ENCODE assay signal across 9 cellular contexts in the genomic region with DNA sequence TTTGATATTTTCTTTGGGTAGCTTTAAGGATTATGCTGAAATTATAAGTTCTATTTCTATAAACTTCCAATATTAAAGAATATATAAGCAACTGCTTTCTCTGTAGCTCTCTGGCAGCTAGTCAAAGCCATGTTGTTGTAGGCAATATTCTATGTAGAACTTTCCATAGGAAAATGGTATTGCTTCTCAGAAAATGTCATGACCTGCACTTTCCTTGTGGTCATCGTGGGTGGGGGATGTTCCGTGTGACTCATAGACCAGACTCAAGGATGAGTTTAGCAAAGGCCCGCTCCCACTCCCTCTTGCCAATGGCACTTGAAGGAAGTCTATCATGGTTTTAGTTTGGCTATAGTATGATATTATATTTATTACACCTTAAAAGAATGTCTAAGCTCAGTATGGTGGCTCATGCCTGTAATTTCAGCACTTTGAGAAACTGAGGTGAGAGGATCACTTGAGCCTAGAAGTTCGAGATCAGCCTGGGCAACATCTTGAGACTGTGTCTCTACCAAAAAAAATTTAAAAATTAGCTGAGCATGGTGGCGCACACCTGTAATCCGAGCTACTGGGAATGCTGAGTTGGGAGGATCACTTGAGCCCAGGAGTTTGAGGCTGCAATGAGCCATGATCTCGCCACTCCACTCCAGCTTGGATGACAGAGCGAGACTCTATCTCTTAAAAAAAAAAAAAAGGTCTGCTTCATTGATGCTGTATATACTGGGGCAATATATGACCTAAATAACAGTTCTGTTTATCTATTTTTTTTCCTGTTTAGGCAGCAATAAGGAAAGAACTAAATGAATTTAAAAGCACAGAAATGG. TPM values are rescaled to one million over a fixed set of nuclear protein-coding genes. Genes with fewer than 3 reads are reported as not detected.
DNase-seq lines count a peak whose midpoint lies in the region; ATAC-seq and TF ChIP-seq lines count a peak whose summit lies in the region.
"Had no signal": no experiment of that assay in that cellular context is flagged by ENCODE, and none has a peak within 500 bp of the region (broad histone marks: within the 10 kb centered on the region; RNA-seq: fewer than 3 reads in every experiment).

No MANE protein-coding gene starts in this region.

- no peaks in the 10 kb centered on the region for H3K9me3 ChIP-seq in thyroid gland
- no peaks in the 10 kb centered on the region for H3K9me3 ChIP-seq in colonic mucosa

- no peak overlapping the region for H3K9ac ChIP-seq in colonic mucosa (ENCODE audit: low read depth in 2 of 2, low read length in 2 of 2)

- intact Hi-C loops in thyroid gland (cut with DNase I) (no loop called here), colonic mucosa (cut with DNase I) (no loop called here)

- no peak for ATAC-seq in GM21723 (IDR thresholded peaks at IDR 0.05; ENCODE audit: unreplicated experiment)

- H3K27me3 ChIP-seq in thyroid gland = no peaks in the 10 kb centered on the region
- no peaks in the 10 kb centered on the region for H3K27me3 ChIP-seq in colonic mucosa

- no peak for TF ChIP-seq POLR2A in thyroid gland (IDR thresholded peaks at IDR 0.05)

- POLR2A ChIA-PET in RWPE1 (lab: Yijun Ruan, JAX; ENCODE audit: low non-redundant PET) = no interaction called here

- H3K4me1 ChIP-seq in thyroid gland = no peaks in the 10 kb centered on the region
- no peaks in the 10 kb centered on the region for H3K4me1 ChIP-seq in colonic mucosa

- H3K36me3 ChIP-seq in thyroid gland (peaks cover 0 to 4% of the 10 kb centered on the region in 2 donors), colonic mucosa (no peaks in the 10 kb centered on the region)

- DNase-seq in LHCN-M2 (ENCODE audit: low read depth) (peak; percentile 80), fibroblast of villous mesenchyme (ENCODE audit: low read depth) (peak; percentile 95), thyroid gland (no peak), RWPE1 (ENCODE audit: low spot score) (no peak), colonic mucosa (no peak)
- DNase-seq in activated CD8-positive, alpha-beta memory T cell treated with anti-CD3 and anti-CD28 coated beads for 4 hours (ENCODE audit: low read depth in 2 of 2) = peak; percentile 47 to 55
- peak; percentile 65 for DNase-seq in stimulated activated CD8-positive, alpha-beta memory T cell treated with anti-CD3 and anti-CD28 coated beads, Interleukin-7, amount 100 ng/mL, for 24 hours (ENCODE audit: low read depth)

- CTCF ChIA-PET in RWPE1 (lab: Yijun Ruan, JAX) = interaction anchor here (0.6 kb wide), 1 partner anchor 232 kb away, joined by 4 read pairs; no protein-coding TSS in a partner anchor

- H3K27ac ChIP-seq in thyroid gland (no peak overlapping the region), RWPE1 (no peak overlapping the region), colonic mucosa (no peak overlapping the region)

- H3K4me3 ChIP-seq in fibroblast of villous mesenchyme (ENCODE audit: low read depth, low read length) (no peak overlapping the region), thyroid gland (replicated peaks in 1 of 3) (no peak overlapping the region), colonic mucosa (no peak overlapping the region)

- no peak for TF ChIP-seq CTCF in fibroblast of villous mesenchyme (IDR thresholded peaks at IDR 0.05; ENCODE audit: insufficient read depth, low read depth, low read length)
- no peak for TF ChIP-seq CTCF in thyroid gland (IDR thresholded peaks at IDR 0.05)
- TF ChIP-seq CTCF in RWPE1 (conservative IDR thresholded peaks at IDR 0.05; ENCODE audit: low read depth) = no peak
- no peak for TF ChIP-seq CTCF in colonic mucosa (IDR thresholded peaks at IDR 0.05)

- 86 to 97% methylated on average over 8 of the region's 8 CpGs for WGBS in thyroid gland, 2 donors

RNA-seq across cellular contexts. Expression of a gene that starts 36.6 kb away (rescaled TPM):
- total RNA-seq in LHCN-M2 (2014; rRNA removed) = 30.7 and 32.3 TPM in 2 replicates
- polyA plus RNA-seq in LHCN-M2 (2012) = 15.6 TPM
- total RNA-seq in fibroblast of villous mesenchyme = 19.6 and 24.2 TPM in 2 replicates
- total RNA-seq in thyroid gland = 10 to 100 TPM; 10.8 to 15.7 (median 13.6) TPM
- total RNA-seq in colonic mucosa = 10 to 100 TPM; 11.0 to 17.4 TPM

RNA-seq across cellular contexts. Expression of a gene that starts 57.8 kb away (rescaled TPM):
- total RNA-seq in LHCN-M2 (2014; rRNA removed) = not detected in 2 replicates
- polyA plus RNA-seq in LHCN-M2 (2012) = not detected
- total RNA-seq in fibroblast of villous mesenchyme = not detected in 2 replicates
- not detected for total RNA-seq in thyroid gland
- total RNA-seq in colonic mucosa = not detected
- total RNA-seq: mononuclear cell had no signal

Comparison
In these comparisons a context has a peak if more than half of its experiments do, and no peak if none do; other contexts are left out.
1. DNase-seq: peak in LHCN-M2 (single experiment), activated CD8-positive, alpha-beta memory T cell treated with anti-CD3 and anti-CD28 coated beads for 4 hours (2 of 2), fibroblast of villous mesenchyme (single experiment) and stimulated activated CD8-positive, alpha-beta memory T cell treated with anti-CD3 and anti-CD28 coated beads, Interleukin-7, amount 100 ng/mL, for 24 hours (single experiment); none in thyroid gland (0 of 2), RWPE1 (single experiment) and colonic mucosa (single experiment).